In genomic region chr1:91872560-91873081, GRCh38 we compare ENCODE assay signal across 9 cellular contexts. TPM values are rescaled to one million over a fixed set of nuclear protein-coding genes. Genes with fewer than 3 reads are reported as not detected.
A peak's percentile ranks its signal among the peaks of the same experiment; 100 is the strongest.
DNase-seq lines count a peak whose midpoint lies in the region; ATAC-seq and TF ChIP-seq lines count a peak whose summit lies in the region.
"Had no signal": no experiment of that assay in that cellular context is flagged by ENCODE, and none has a peak within 500 bp of the region (broad histone marks: within the 10 kb centered on the region; RNA-seq: fewer than 3 reads in every experiment).

No MANE protein-coding gene starts in this region.

- H3K27ac ChIP-seq in esophagus muscularis mucosa (replicated peaks in 1 of 4) (peak overlapping the region in 1 of 4 donors; percentile 6), OCI-LY7 (ENCODE audit: low read depth, low read length, poor library complexity, severe bottlenecking) (no peak overlapping the region), A673 (ENCODE audit: low read depth, low read length, poor library complexity, severe bottlenecking) (no peak overlapping the region)

- H3K36me3 ChIP-seq in esophagus muscularis mucosa: no peaks in the 10 kb centered on the region
- H3K36me3 ChIP-seq in OCI-LY7 (ENCODE audit: insufficient read depth, low read length): no peaks in the 10 kb centered on the region
- no peaks in the 10 kb centered on the region for H3K36me3 ChIP-seq in A673 (ENCODE audit: insufficient read depth, low read length, poor library complexity, severe bottlenecking)

- POLR2A ChIA-PET in activated naive CD8-positive, alpha-beta T cell treated with anti-CD3 and anti-CD28 coated beads, Interleukin-2, amount 10 ng/mL, durations not matched to agents 7 days and 5 days (lab: Charles Lee): no interaction called here
- POLR2A ChIA-PET in OCI-LY7 (lab: Charles Lee): no interaction called here
- POLR2A ChIA-PET in A673 (lab: Charles Lee; ENCODE audit: low non-redundant PET): no interaction called here

- H3K9me2 ChIP-seq in OCI-LY7 (ENCODE audit: insufficient read depth, low read length): no peaks in the 10 kb centered on the region

- peaks cover 27% of the 10 kb centered on the region for H3K4me1 Mint-ChIP-seq in activated naive CD8-positive, alpha-beta T cell treated with anti-CD3 and anti-CD28 coated beads, Interleukin-2, amount 10 ng/mL, durations not matched to agents 7 days and 5 days
- H3K4me1 Mint-ChIP-seq in neural crest cell: peaks cover 22% of the 10 kb centered on the region

- no peaks in the 10 kb centered on the region for H3K79me2 ChIP-seq in OCI-LY7 (ENCODE audit: insufficient read depth, low read depth, low read length)

- 68% methylated on average over 7 of the region's 7 CpGs for WGBS in esophagus muscularis mucosa

- no peak overlapping the region for H2AFZ ChIP-seq in OCI-LY7 (ENCODE audit: low read length)

- intact Hi-C loops in esophagus muscularis mucosa (cut with DNase I) (no loop called here), OCI-LY7 (cut with micrococcal nuclease; ENCODE audit: unreplicated experiment) (no loop called here), A673 (cut with micrococcal nuclease; ENCODE audit: unreplicated experiment) (no loop called here)

- peaks cover 52% of the 10 kb centered on the region for H3K27me3 Mint-ChIP-seq in activated naive CD8-positive, alpha-beta T cell treated with anti-CD3 and anti-CD28 coated beads, Interleukin-2, amount 10 ng/mL, durations not matched to agents 7 days and 5 days
- no peaks in the 10 kb centered on the region for H3K27me3 Mint-ChIP-seq in neural crest cell (ENCODE audit: low read depth)

- no peak overlapping the region for H3K4me2 ChIP-seq in OCI-LY7 (ENCODE audit: low read length)

- no peaks in the 10 kb centered on the region for H3K36me3 Mint-ChIP-seq in activated naive CD8-positive, alpha-beta T cell treated with anti-CD3 and anti-CD28 coated beads, Interleukin-2, amount 10 ng/mL, durations not matched to agents 7 days and 5 days
- H3K36me3 Mint-ChIP-seq in neural crest cell (ENCODE audit: low read depth): no peaks in the 10 kb centered on the region

- TF ChIP-seq EP300 in esophagus muscularis mucosa (IDR thresholded peaks at IDR 0.05): no peak

- peaks cover 39 to 99% (median 96%) of the 10 kb centered on the region in 4 donors for H3K4me1 ChIP-seq in esophagus muscularis mucosa
- H3K4me1 ChIP-seq in OCI-LY7 (ENCODE audit: insufficient read depth, low read length, poor library complexity, severe bottlenecking): no peaks in the 10 kb centered on the region
- H3K4me1 ChIP-seq in A673 (ENCODE audit: insufficient read depth, low read length, poor library complexity, severe bottlenecking): no peaks in the 10 kb centered on the region

- peak; percentile 35 for ATAC-seq in GM21723 (IDR thresholded peaks at IDR 0.05; ENCODE audit: unreplicated experiment)
- ATAC-seq in activated naive CD8-positive, alpha-beta T cell treated with anti-CD3 and anti-CD28 coated beads, Interleukin-2, amount 10 ng/mL, durations not matched to agents 7 days and 5 days (ENCODE audit: low read depth): peak; percentile 57

- no peaks in the 10 kb centered on the region for H3K9me3 Mint-ChIP-seq in activated naive CD8-positive, alpha-beta T cell treated with anti-CD3 and anti-CD28 coated beads, Interleukin-2, amount 10 ng/mL, durations not matched to agents 7 days and 5 days
- no peaks in the 10 kb centered on the region for H3K9me3 Mint-ChIP-seq in neural crest cell

- H3K4me3 Mint-ChIP-seq in activated naive CD8-positive, alpha-beta T cell treated with anti-CD3 and anti-CD28 coated beads, Interleukin-2, amount 10 ng/mL, durations not matched to agents 7 days and 5 days: peak overlapping the region; percentile 43
- no peak overlapping the region for H3K4me3 Mint-ChIP-seq in neural crest cell

- no peaks in the 10 kb centered on the region for H4K20me1 ChIP-seq in OCI-LY7 (ENCODE audit: insufficient read depth, low read length)

- H3K4me3 ChIP-seq in esophagus muscularis mucosa: no peak overlapping the region
- H3K4me3 ChIP-seq in OCI-LY7 (ENCODE audit: low read depth, low read length, poor library complexity, severe bottlenecking): no peak overlapping the region
- H3K4me3 ChIP-seq in A673 (ENCODE audit: low read depth, low read length, poor library complexity, severe bottlenecking): no peak overlapping the region

- H3K27me3 ChIP-seq in esophagus muscularis mucosa (no peaks in the 10 kb centered on the region), A673 (replicated peaks; ENCODE audit: insufficient read depth, low read depth, low read length, poor library complexity) (no peaks in the 10 kb centered on the region)

- H3K27ac Mint-ChIP-seq in activated naive CD8-positive, alpha-beta T cell treated with anti-CD3 and anti-CD28 coated beads, Interleukin-2, amount 10 ng/mL, durations not matched to agents 7 days and 5 days: no peak overlapping the region
- H3K27ac Mint-ChIP-seq in neural crest cell (ENCODE audit: unreplicated experiment): peak overlapping the region; percentile 63

- no peak for TF ChIP-seq CTCF in neural crest cell (conservative IDR thresholded peaks at IDR 0.05)
- TF ChIP-seq CTCF in esophagus muscularis mucosa (IDR thresholded peaks at IDR 0.05): no peak
- TF ChIP-seq CTCF in OCI-LY7 (conservative IDR thresholded peaks at IDR 0.05; ENCODE audit: low read length): no peak
- TF ChIP-seq CTCF in A673 (conservative IDR thresholded peaks at IDR 0.05; ENCODE audit: low read depth, low read length): no peak

- H3K9me3 ChIP-seq in esophagus muscularis mucosa (no peaks in the 10 kb centered on the region), OCI-LY7 (ENCODE audit: low read length) (no peaks in the 10 kb centered on the region), A673 (ENCODE audit: low read depth, low read length, poor library complexity, severe bottlenecking) (no peaks in the 10 kb centered on the region)

- DNase-seq in NCI-H2196 (lab: John Stamatoyannopoulos, UW; ENCODE audit: unreplicated experiment): peak; percentile 57
- peak; percentile 38 for DNase-seq in activated naive CD8-positive, alpha-beta T cell treated with anti-CD3 and anti-CD28 coated beads, Interleukin-2, amount 10 ng/mL, durations not matched to agents 7 days and 5 days
- no peak for DNase-seq in neural crest cell (ENCODE audit: low read depth, low spot score)
- DNase-seq in esophagus muscularis mucosa (ENCODE audit: extremely low spot score): no peak
- no peak for DNase-seq in OCI-LY7 (ENCODE audit: low spot score)
- no peak for DNase-seq in mucosa of gallbladder (ENCODE audit: low spot score)
- no peak for DNase-seq in A673 (ENCODE audit: low spot score)
- DNase-seq: Karpas-422 had no signal

- TF ChIP-seq POLR2A in esophagus muscularis mucosa (IDR thresholded peaks at IDR 0.05; ENCODE audit: low read depth): no peak

- CTCF ChIA-PET in OCI-LY7 (lab: Charles Lee; ENCODE audit: unreplicated experiment) (no interaction called here), A673 (lab: Charles Lee) (interaction anchor here (0.7 kb wide), 1 partner anchor 80 kb away, joined by 3 read pairs; no protein-coding TSS in a partner anchor)

- no TSS peak for BruUV-seq in OCI-LY7 (replicated peaks; lab: Mats Ljungman, UMichigan)
- BruUV-seq in A673 (replicated peaks; lab: Mats Ljungman, UMichigan): no TSS peak

RNA-seq across cellular contexts. Expression of gene TGFBR3, which starts 13.3 kb away (rescaled TPM):
- 10 to 100 TPM; 13.9 to 15.3 TPM for total RNA-seq in activated naive CD8-positive, alpha-beta T cell treated with anti-CD3 and anti-CD28 coated beads, Interleukin-2, amount 10 ng/mL, durations not matched to agents 7 days and 5 days
- total RNA-seq in neural crest cell (14.7 and 15.1 TPM in 2 replicates), esophagus muscularis mucosa (100 to 1,000 TPM; 176 to 262 (median 188) TPM), OCI-LY7 (2022) (not detected in 2 replicates), mucosa of gallbladder (54.4 TPM), A673 (2021) (3.1 and 4.0 TPM in 2 replicates)
- not detected in 2 replicates for total RNA-seq in OCI-LY7 (2014; rRNA removed; shearing (Covaris generic))

Comparison
In these comparisons a context has a peak if more than half of its experiments do, and no peak if none do; other contexts are left out.
1. DNase-seq: peak in NCI-H2196 (single experiment) and activated naive CD8-positive, alpha-beta T cell treated with anti-CD3 and anti-CD28 coated beads, Interleukin-2, amount 10 ng/mL, durations not matched to agents 7 days and 5 days (single experiment); none in neural crest cell (single experiment), esophagus muscularis mucosa (single experiment), OCI-LY7 (single experiment), mucosa of gallbladder (single experiment) and A673 (single experiment).